In genomic region chr2:121152861-121153260, GRCh38 we compare ENCODE assay signal across 20 cellular contexts.
A peak's percentile ranks its signal among the peaks of the same experiment; 100 is the strongest.
DNase-seq lines count a peak whose midpoint lies in the region; TF ChIP-seq lines count a peak whose summit lies in the region.
"Had no signal": no experiment of that assay in that cellular context is flagged by ENCODE, and none has a peak within 500 bp of the region (broad histone marks: within the 10 kb centered on the region; RNA-seq: fewer than 3 reads in every experiment).

No MANE protein-coding gene starts in this region.

- no peak overlapping the region; a peak in 1 of 7 replicates for H3K27ac Mint-ChIP-seq in H9
- H3K27ac Mint-ChIP-seq: CD4-positive, CD25-positive, alpha-beta regulatory T cell; CD8-positive, alpha-beta memory T cell; HFFc6 had no signal

- H3K36me3 ChIP-seq in esophagus (ENCODE audit: control insufficient read depth in 2 of 2, insufficient read depth in 2 of 2, low read length in 1 of 2) = no peaks in the 10 kb centered on the region
- H3K36me3 ChIP-seq: BE2C had no signal

- H3K4me1 Mint-ChIP-seq in H9 = 0 out of 4 replicates have a peak, but pooled peaks cover 0 to 3% of the 10 kb centered on the region in 2 experiments
- H3K4me1 Mint-ChIP-seq: CD4-positive, CD25-positive, alpha-beta regulatory T cell; CD8-positive, alpha-beta memory T cell had no signal

- no peak overlapping the region for H2AFZ ChIP-seq in H9 (ENCODE audit: low read length)
- H2AFZ ChIP-seq: GM23248 had no signal

- H4K20me1 ChIP-seq in H9 (ENCODE audit: control insufficient read depth, insufficient read depth, insufficient read length) = no peaks in the 10 kb centered on the region

- H3K4me1 ChIP-seq in H9 (ENCODE audit: insufficient read depth, low read length) = no peaks in the 10 kb centered on the region
- peaks cover 5 to 18% of the 10 kb centered on the region in 2 donors for H3K4me1 ChIP-seq in esophagus (ENCODE audit: control insufficient read depth in 2 of 2, insufficient read depth in 2 of 2, low read length in 1 of 2)
- H3K4me1 ChIP-seq: BE2C had no signal

- no peaks in the 10 kb centered on the region for H3K23me2 ChIP-seq in H9 (ENCODE audit: insufficient read length, low read depth, low read length, poor library complexity, severe bottlenecking)

- H3K18ac ChIP-seq in H9 (ENCODE audit: insufficient read length, low read depth, low read length) = peak overlapping the region; percentile 63

- no peak overlapping the region for H2AK5ac ChIP-seq in H9 (ENCODE audit: insufficient read length, low read length)

- no peak overlapping the region for H3K56ac ChIP-seq in H9 (ENCODE audit: insufficient read length, low read depth, low read length)

- no peak overlapping the region for H4K5ac ChIP-seq in H9 (ENCODE audit: insufficient read length, low read depth, low read length)

- H3K36me3 Mint-ChIP-seq in H9 (ENCODE audit: insufficient read depth in 1 of 3, low read depth in 3 of 3) = peaks cover 1 to 8% (median 2%) of the 10 kb centered on the region in 3 experiments; a peak in 4 of 7 replicates
- H3K36me3 Mint-ChIP-seq: CD4-positive, CD25-positive, alpha-beta regulatory T cell; CD8-positive, alpha-beta memory T cell had no signal

- H3K79me1 ChIP-seq in H9 (ENCODE audit: insufficient read depth, low read depth, low read length, poor library complexity, severe bottlenecking) = no peaks in the 10 kb centered on the region

- no peak overlapping the region for H2BK5ac ChIP-seq in H9 (ENCODE audit: insufficient read length, low read length)

- no peak overlapping the region for H2BK12ac ChIP-seq in H9 (ENCODE audit: insufficient read length, low read depth, low read length)

- DNase-seq in H9 = no peak
- peak; percentile 80 for DNase-seq in mesenteric fat pad (ENCODE audit: low spot score)
- no peak for DNase-seq in NCI-H1436 treated with DMSO at 0.1 percent for 48 hours (lab: John Stamatoyannopoulos, UW)
- no peak for DNase-seq in NCI-H187 (lab: John Stamatoyannopoulos, UW)
- no peak for DNase-seq in pons (ENCODE audit: low spot score)
- DNase-seq: ACHN; BE2C; C1 segment of cervical spinal cord; CD4-positive, CD25-positive, alpha-beta regulatory T cell; CD8-positive, alpha-beta memory T cell; COR-L47; DMS 273 treated with DMSO at 0.1 percent for 48 hours; DMS53; DND-41; EL; GM23248; HFFc6 had no signal

- H3K27me3 Mint-ChIP-seq in H9 (ENCODE audit: low read depth) = peaks cover 8% of the 10 kb centered on the region
- H3K27me3 Mint-ChIP-seq: CD4-positive, CD25-positive, alpha-beta regulatory T cell had no signal

- H3K27me3 ChIP-seq in H9 (ENCODE audit: insufficient read depth, low read length) (no peaks in the 10 kb centered on the region), esophagus (ENCODE audit: control insufficient read depth in 1 of 2, insufficient read depth in 2 of 2, low read length in 2 of 2) (no peaks in the 10 kb centered on the region)
- H3K27me3 ChIP-seq: BE2C had no signal

- no peak overlapping the region for H3T11ph ChIP-seq in H9 (ENCODE audit: low read length)

- no peak overlapping the region for H2BK15ac ChIP-seq in H9 (ENCODE audit: low read depth, low read length)

- no peak overlapping the region for H3K4me2 ChIP-seq in H9 (ENCODE audit: insufficient read depth, insufficient read length, low read length)

- no peak overlapping the region for H3K23ac ChIP-seq in H9 (ENCODE audit: insufficient read length, low read depth, low read length)

- no peak overlapping the region for H3K4ac ChIP-seq in H9 (ENCODE audit: low read depth, low read length)

- no peak overlapping the region for H4K8ac ChIP-seq in H9 (replicated peaks; ENCODE audit: insufficient read length, low read depth, low read length)

- H3K9me3 Mint-ChIP-seq in H9 = peaks cover 14 to 17% of the 10 kb centered on the region in 2 experiments

- no peak overlapping the region for H3K9ac ChIP-seq in H9 (ENCODE audit: extremely low read depth, insufficient read length, low read length)
- H3K9ac ChIP-seq: GM23248 had no signal

- no peaks in the 10 kb centered on the region for H3K79me2 ChIP-seq in H9 (ENCODE audit: insufficient read depth, low read length)

- no peak overlapping the region for H3K4me3 Mint-ChIP-seq in H9
- H3K4me3 Mint-ChIP-seq: CD4-positive, CD25-positive, alpha-beta regulatory T cell; CD8-positive, alpha-beta memory T cell; HFFc6 had no signal

- H4K91ac ChIP-seq in H9 (ENCODE audit: insufficient read length, low read depth, low read length) = no peak overlapping the region

- no peak overlapping the region for H3K4me3 ChIP-seq in esophagus (ENCODE audit: low read depth in 1 of 2, low read length in 2 of 2)
- H3K4me3 ChIP-seq: GM12878, GM23248 had no signal

- no peak overlapping the region for H2BK20ac ChIP-seq in H9 (ENCODE audit: low read depth, low read length, poor library complexity, severe bottlenecking)

- H2BK120ac ChIP-seq in H9 (ENCODE audit: low read depth, low read length, poor library complexity, severe bottlenecking) = no peak overlapping the region

- H3K9me3 ChIP-seq in H9 (ENCODE audit: control insufficient read depth, low read depth, low read length) = peaks cover 6% of the 10 kb centered on the region
- H3K9me3 ChIP-seq in esophagus (ENCODE audit: control insufficient read depth in 2 of 2, insufficient read depth in 1 of 2, low read depth in 1 of 2, low read length in 1 of 2) = no peaks in the 10 kb centered on the region
- H3K9me3 ChIP-seq: BE2C had no signal

- no peak for TF ChIP-seq CTCF in H9 (conservative IDR thresholded peaks at IDR 0.05)

- WGBS in H9 (ENCODE audit: extremely low coverage, insufficient read length, low lambda C conversion rate) = no CpG with 5 or more reads among the region's 7 CpGs
- WGBS in esophagus, 2 donors = 83 to 92% methylated on average over 7 of the region's 7 CpGs

- H3K27ac ChIP-seq in H9 (ENCODE audit: insufficient read length, low read depth, low read length) (no peak overlapping the region), esophagus (ENCODE audit: low read depth in 2 of 2, low read length in 1 of 2) (peak overlapping the region; percentile 85 to 90)
- H3K27ac ChIP-seq: GM23248, HL-60 had no signal

- H3K14ac ChIP-seq in H9 (ENCODE audit: insufficient read depth, low read length) = no peak overlapping the region; the same call in 1 of the 2 replicates
